8 cellular contexts compared by ENCODE assay signal in genomic region chr5:66828046-66828550, GRCh38.
DNase-seq lines count a peak whose midpoint lies in the region; ATAC-seq and TF ChIP-seq lines count a peak whose summit lies in the region.

No MANE protein-coding gene starts in this region.

- peaks cover 24 to 34% (median 25%) of the 10 kb centered on the region in 3 donors for H3K27me3 Mint-ChIP-seq in CD14-positive monocyte (ENCODE audit: low read depth in 3 of 3)
- H3K27me3 Mint-ChIP-seq in MCF 10A (ENCODE audit: insufficient read depth, unreplicated experiment), result no peaks in the 10 kb centered on the region
- no peaks in the 10 kb centered on the region for H3K27me3 Mint-ChIP-seq in memory B cell

- no peaks in the 10 kb centered on the region for H3K36me3 Mint-ChIP-seq in CD14-positive monocyte
- H3K36me3 Mint-ChIP-seq in MCF 10A (ENCODE audit: insufficient read depth, unreplicated experiment), result no peaks in the 10 kb centered on the region
- peaks cover 1% of the 10 kb centered on the region for H3K36me3 Mint-ChIP-seq in memory B cell

- DNase-seq in CD14-positive monocyte (ENCODE audit: low spot score) (no peak), MCF 10A (ENCODE audit: unreplicated experiment) (no peak), memory B cell (ENCODE audit: low spot score in 2 of 2) (no peak), NCI-H226 (no peak), SW480 (ENCODE audit: low spot score) (no peak)

- peaks cover 21% of the 10 kb centered on the region for H3K4me1 Mint-ChIP-seq in CD14-positive monocyte
- H3K4me1 Mint-ChIP-seq in MCF 10A (ENCODE audit: insufficient read depth, unreplicated experiment), result peaks cover 21% of the 10 kb centered on the region
- H3K4me1 Mint-ChIP-seq in memory B cell, result peaks cover 12% of the 10 kb centered on the region

- POLR2A ChIA-PET in MCF 10A (lab: Yijun Ruan, JAX), result interaction anchor here (0.7 to 4.4 kb wide), 18 partner anchors 9 to 428 kb away, joined by 3 to 73 read pairs (median 10); no protein-coding TSS in a partner anchor

- TF ChIP-seq CTCF in CD14-positive monocyte (IDR thresholded peaks at IDR 0.05) (no peak), MCF 10A (IDR thresholded peaks at IDR 0.05; ENCODE audit: unreplicated experiment) (no peak)

- H3K9me3 Mint-ChIP-seq in CD14-positive monocyte, result no peaks in the 10 kb centered on the region
- H3K9me3 Mint-ChIP-seq in MCF 10A (ENCODE audit: unreplicated experiment), result no peaks in the 10 kb centered on the region
- no peaks in the 10 kb centered on the region for H3K9me3 Mint-ChIP-seq in memory B cell

- peak overlapping the region; percentile 79 to 92 for H3K4me3 Mint-ChIP-seq in CD14-positive monocyte
- peak overlapping the region; percentile 85 for H3K4me3 Mint-ChIP-seq in MCF 10A (ENCODE audit: unreplicated experiment)
- peak overlapping the region; percentile 81 for H3K4me3 Mint-ChIP-seq in memory B cell

- intact Hi-C loops in CD14-positive monocyte (cut with micrococcal nuclease) (no loop called here), MCF 10A (cut with micrococcal nuclease) (loop anchor here (5.0 kb wide), 1 partner anchor 174 kb away; no protein-coding TSS in a partner anchor)

- no TSS peak for BruUV-seq in MCF 10A (replicated peaks; lab: Mats Ljungman, UMichigan)

- peak overlapping the region in 1 of 7 donors; percentile 79 for H3K27ac Mint-ChIP-seq in CD14-positive monocyte
- peak overlapping the region; percentile 90 for H3K27ac Mint-ChIP-seq in MCF 10A (ENCODE audit: low read depth, unreplicated experiment)
- H3K27ac Mint-ChIP-seq in memory B cell, result peak overlapping the region; percentile 23

- CTCF ChIA-PET in MCF 10A (lab: Yijun Ruan, JAX), result interaction anchor here (0.6 to 3.3 kb wide), 10 partner anchors 9 to 522 kb away, joined by 3 to 16 read pairs (median 4); no protein-coding TSS in a partner anchor

- ATAC-seq in HG02571 (IDR thresholded peaks at IDR 0.05; ENCODE audit: unreplicated experiment) (peak; percentile 9), memory B cell (ENCODE audit: low read depth) (peak; percentile 16), HG03097 (IDR thresholded peaks at IDR 0.05; ENCODE audit: low FRiP score, unreplicated experiment) (no peak), GM21825 (IDR thresholded peaks at IDR 0.05; ENCODE audit: unreplicated experiment) (no peak)

Comparison
In these comparisons a context has a peak if more than half of its experiments do, and no peak if none do; other contexts are left out.
1. ATAC-seq: peak in HG02571 (single experiment) and memory B cell (single experiment); none in HG03097 (single experiment) and GM21825 (single experiment).
2. Peak in every context shown above with its lines, with median percentiles within 50 percentile points of each other: H3K4me3 Mint-ChIP-seq.